Comparison of ENCODE assay signal across 9 cellular contexts in genomic region chr2:74199275-74199701, GRCh38. TPM values are rescaled to one million over a fixed set of nuclear protein-coding genes. Genes with fewer than 3 reads are reported as not detected.
DNase-seq lines count a peak whose midpoint lies in the region; FAIRE-seq and TF ChIP-seq lines count a peak whose summit lies in the region.
"Had no signal": no experiment of that assay in that cellular context is flagged by ENCODE, and none has a peak within 500 bp of the region (broad histone marks: within the 10 kb centered on the region; RNA-seq: fewer than 3 reads in every experiment).

No MANE protein-coding gene starts in this region.

- peaks cover 20 to 28% (median 24%) of the 10 kb centered on the region in 3 donors for H3K4me1 Mint-ChIP-seq in IgD-negative memory B cell

- no peak for DNase-seq in AG04450 (ENCODE audit: low read depth, low spot score)
- no peak for DNase-seq in bronchial epithelial cell (ENCODE audit: low read depth)
- no peak for DNase-seq in islet precursor cell
- no peak for DNase-seq in middle frontal gyrus (ENCODE audit: extremely low spot score, low spot score)
- no peak for DNase-seq in NCI-H1694 treated with DMSO at 0.1 percent for 48 hours (lab: John Stamatoyannopoulos, UW)
- no peak for DNase-seq in NCI-H2029 treated with DMSO at 0.1 percent for 48 hours (lab: John Stamatoyannopoulos, UW)

- H3K36me3 ChIP-seq in bronchial epithelial cell (ENCODE audit: control insufficient read depth, insufficient read depth, low read length) (peaks cover 1% of the 10 kb centered on the region), muscle layer of colon (ENCODE audit: insufficient read depth, low read length) (no peaks in the 10 kb centered on the region)

- H3K27me3 ChIP-seq in AG04450 (ENCODE audit: control insufficient read depth, insufficient read depth, low read length) (peaks cover 2% of the 10 kb centered on the region), bronchial epithelial cell (ENCODE audit: control insufficient read depth, insufficient read depth, low read length) (no peaks in the 10 kb centered on the region), muscle layer of colon (ENCODE audit: control insufficient read depth in 1 of 2, insufficient read depth in 2 of 2, low read length in 2 of 2) (no peaks in the 10 kb centered on the region)

- peak overlapping the region; percentile 15 for H3K9ac ChIP-seq in muscle layer of colon (ENCODE audit: low read length)

- H3K4me3 Mint-ChIP-seq in IgD-negative memory B cell: peak overlapping the region; percentile 88 to 100 (median 98)

- FAIRE-seq in bronchial epithelial cell (lab: Jason Lieb, UNC): no peak
- FAIRE-seq: colon had no signal

- H3K27me3 Mint-ChIP-seq in IgD-negative memory B cell: no peaks in the 10 kb centered on the region

- peaks cover 5% of the 10 kb centered on the region for H3K4me1 ChIP-seq in muscle layer of colon (ENCODE audit: insufficient read depth, low read length)

- peaks cover 2% of the 10 kb centered on the region for H3K36me3 Mint-ChIP-seq in IgD-negative memory B cell

- TF ChIP-seq CTCF in AG04450 (IDR thresholded peaks at IDR 0.05; ENCODE audit: low read depth, low read length) (no peak), bronchial epithelial cell (IDR thresholded peaks at IDR 0.05; ENCODE audit: insufficient read depth, low read length, severe bottlenecking) (no peak)

- H3K27ac ChIP-seq in AG04450 (ENCODE audit: low read depth, low read length): peak overlapping the region; percentile 99
- H3K27ac ChIP-seq in muscle layer of colon (ENCODE audit: low read depth, low read length): peak overlapping the region; percentile 20

- H3K9me3 ChIP-seq in AG04450 (ENCODE audit: control insufficient read depth, insufficient read depth, low read length): no peaks in the 10 kb centered on the region; the same call in 1 of the 2 replicates
- no peaks in the 10 kb centered on the region for H3K9me3 ChIP-seq in muscle layer of colon (ENCODE audit: low read length)

- H3K27ac Mint-ChIP-seq in IgD-negative memory B cell: peak overlapping the region; percentile 86 to 99 (median 95)

- CTCF ChIA-PET in AG04450 (lab: Charles Lee): interaction anchor here (1.4 to 2.6 kb wide), 2 partner anchors 21 to 50 kb away, joined by 3 to 13 read pairs; partner anchors contain the start of gene MOB1A

- no peaks in the 10 kb centered on the region for H3K9me3 Mint-ChIP-seq in IgD-negative memory B cell

- H3K4me3 ChIP-seq in AG04450 (ENCODE audit: low read depth, low read length) (peak overlapping the region; percentile 97), bronchial epithelial cell (ENCODE audit: low read depth, low read length) (peak overlapping the region; percentile 85), muscle layer of colon (ENCODE audit: low read depth in 1 of 2, low read length in 2 of 2) (peak overlapping the region; percentile 59 to 73)

- POLR2A ChIA-PET in AG04450 (lab: Yijun Ruan, JAX): interaction anchor here (0.6 to 2.3 kb wide), 8 partner anchors 9 to 636 kb away, joined by 3 to 25 read pairs (median 4); partner anchors contain the start of genes DGUOK and MOB1A

RNA-seq across cellular contexts. Expression of gene MTHFD2, which starts 0.9 kb away (rescaled TPM):
- polyA plus RNA-seq in AG04450 (2011; rRNA removed) (234 and 299 TPM in 2 replicates), IgD-negative memory B cell (6.0 TPM)
- polyA minus RNA-seq in AG04450 (2011; rRNA and poly(A)+ RNA removed): 209 and 217 TPM in 2 replicates
- 305 and 333 TPM in 2 replicates for total RNA-seq in bronchial epithelial cell

RNA-seq across cellular contexts. Expression of gene MOB1A, which starts 20.6 kb away (rescaled TPM):
- 49.7 and 59.7 TPM in 2 replicates for polyA plus RNA-seq in AG04450 (2011; rRNA removed)
- polyA minus RNA-seq in AG04450 (2011; rRNA and poly(A)+ RNA removed): 29.1 and 50.8 TPM in 2 replicates
- polyA plus RNA-seq in IgD-negative memory B cell: 196 TPM
- 71.1 and 80.1 TPM in 2 replicates for total RNA-seq in bronchial epithelial cell

RNA-seq across cellular contexts. Expression of gene BOLA3, which starts 51.6 kb away (rescaled TPM):
- 28.1 and 38.6 TPM in 2 replicates for polyA plus RNA-seq in AG04450 (2011; rRNA removed)
- 4.2 and 4.5 TPM in 2 replicates for polyA minus RNA-seq in AG04450 (2011; rRNA and poly(A)+ RNA removed)
- 44.5 TPM for polyA plus RNA-seq in IgD-negative memory B cell
- 31.1 and 52.7 TPM in 2 replicates for total RNA-seq in bronchial epithelial cell

Comparison
In these comparisons a context has a peak if more than half of its experiments do, and no peak if none do; other contexts are left out.
1. RNA of gene MTHFD2, which starts 0.9 kb away (polyA plus RNA-seq): 234 to 299 TPM in AG04450; 6.0 TPM in IgD-negative memory B cell (single experiment); every median in the first group is over 10 times any median in the second.
2. Peak in every context shown above with its lines, with median percentiles within 50 percentile points of each other: H3K4me3 ChIP-seq.